ENCODE assay signal across 34 cellular contexts in the genomic region with DNA sequence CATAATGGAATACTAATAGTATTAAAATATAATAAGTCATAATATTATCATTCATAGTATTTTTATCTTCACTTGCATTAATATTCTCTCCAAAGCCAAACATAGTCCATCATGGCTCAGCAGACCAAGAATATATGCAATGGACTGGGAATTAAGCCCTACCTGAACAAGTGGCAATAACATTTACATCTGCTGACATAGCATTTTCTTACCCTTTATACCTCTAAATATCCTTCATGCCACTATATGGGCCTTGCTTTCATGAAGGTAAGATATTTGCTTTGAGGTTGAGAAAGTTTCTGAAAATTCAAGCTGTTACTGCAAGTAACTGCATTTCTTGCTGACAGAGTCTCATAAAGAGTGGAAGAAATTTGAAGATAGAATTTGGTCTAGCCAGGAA.
"Had no signal": no experiment of that assay in that cellular context is flagged by ENCODE, and none has a peak within 500 bp of the region (broad histone marks: within the 10 kb centered on the region; RNA-seq: fewer than 3 reads in every experiment).

No MANE protein-coding gene starts in this region.

- H3K27me3 ChIP-seq: adrenal gland, body of pancreas, brain microvascular endothelial cell, breast epithelium had no signal

- H3K27ac ChIP-seq: adrenal gland, body of pancreas, brain microvascular endothelial cell, breast epithelium, VCaP had no signal

- ATAC-seq: activated CD8-positive, alpha-beta T cell treated with anti-CD3 and anti-CD28 coated beads for 36 hours; activated naive CD4-positive, alpha-beta T cell treated with anti-CD3 and anti-CD28 coated beads, Interleukin-2, amount 50 U/mL, for 72 hours; activated T-cell treated with anti-CD3 and anti-CD28 coated beads, Interleukin-2, amount 50 U/mL, for 4 hours; activated T-cell treated with anti-CD3 and anti-CD28 coated beads, Interleukin-2, amount 50 U/mL, for 72 hours; activated T-helper 17 cell treated with anti-CD3 and anti-CD28 coated beads, Interleukin-2, amount 50 U/mL, for 72 hours; body of pancreas; T-cell; T-helper 17 cell had no signal

- H3K4me1 ChIP-seq: adrenal gland, body of pancreas, breast epithelium had no signal

- H3K9me3 ChIP-seq: adrenal gland, body of pancreas, breast epithelium had no signal

- H3K36me3 ChIP-seq: adrenal gland, brain microvascular endothelial cell, breast epithelium had no signal

- H3K4me3 ChIP-seq: adrenal gland, body of pancreas, breast epithelium had no signal

- FAIRE-seq: astrocyte, TTC549 had no signal

- DNase-seq: activated B cell treated with CpG ODN at 0.5 μM for 24 hours; activated CD4-positive, alpha-beta memory T cell treated with anti-CD3 and anti-CD28 coated beads for 36 hours; activated CD4-positive, alpha-beta T cell treated with anti-CD3 and anti-CD28 coated beads for 4 hours; activated CD4-positive, alpha-beta T cell treated with anti-CD3 and anti-CD28 coated beads, Interleukin-2, amount 10 ng/mL, durations not matched to agents 24 days and 14 days; activated CD4-positive, alpha-beta T cell treated with anti-CD3 and anti-CD28 coated beads, Interleukin-2, amount 50 U/mL, for 1 hour; activated CD4-positive, alpha-beta T cell treated with anti-CD3 and anti-CD28 coated beads, Interleukin-2, amount 50 U/mL, for 4 hours; activated CD4-positive, CD25-positive, alpha-beta regulatory T cell treated with anti-CD3 and anti-CD28 coated beads, Interleukin-2, amount 50 U/mL, for 72 hours; activated CD8-positive, alpha-beta memory T cell treated with anti-CD3 and anti-CD28 coated beads, Interleukin-2, amount 50 U/mL, for 4 hours; activated CD8-positive, alpha-beta T cell treated with anti-CD3 and anti-CD28 coated beads for 36 hours; activated effector memory CD4-positive, alpha-beta T cell treated with anti-CD3 and anti-CD28 coated beads, Interleukin-2, amount 50 U/mL, for 16 hours; activated gamma-delta T cell treated with Interleukin-2 at 50 U/mL for 16 hours; activated naive CD4-positive, alpha-beta T cell; activated naive CD4-positive, alpha-beta T cell treated with anti-CD3 and anti-CD28 coated beads for 36 hours; activated naive CD4-positive, alpha-beta T cell treated with anti-CD3 and anti-CD28 coated beads, Interleukin-2, amount 50 U/mL, for 16 hours; activated naive CD8-positive, alpha-beta T cell treated with anti-CD3 and anti-CD28 coated beads for 36 hours; activated T-cell treated with anti-CD3 and anti-CD28 coated beads for 4 hours; activated T-cell treated with anti-CD3 and anti-CD28 coated beads, Interleukin-2, amount 50 U/mL, for 1 hour; activated T-cell treated with anti-CD3 and anti-CD28 coated beads, Interleukin-2, amount 50 U/mL, for 4 hours; activated T-cell treated with anti-CD3 and anti-CD28 coated beads, Interleukin-2, amount 50 U/mL, for 72 hours; adrenal gland; amniotic stem cell; aorta; body of pancreas; brain microvascular endothelial cell; central memory CD4-positive, alpha-beta T cell; T-cell; T-helper 17 cell; T1000 had no signal
